Comparison of ENCODE assay signal across 14 cellular contexts in the genomic region with DNA sequence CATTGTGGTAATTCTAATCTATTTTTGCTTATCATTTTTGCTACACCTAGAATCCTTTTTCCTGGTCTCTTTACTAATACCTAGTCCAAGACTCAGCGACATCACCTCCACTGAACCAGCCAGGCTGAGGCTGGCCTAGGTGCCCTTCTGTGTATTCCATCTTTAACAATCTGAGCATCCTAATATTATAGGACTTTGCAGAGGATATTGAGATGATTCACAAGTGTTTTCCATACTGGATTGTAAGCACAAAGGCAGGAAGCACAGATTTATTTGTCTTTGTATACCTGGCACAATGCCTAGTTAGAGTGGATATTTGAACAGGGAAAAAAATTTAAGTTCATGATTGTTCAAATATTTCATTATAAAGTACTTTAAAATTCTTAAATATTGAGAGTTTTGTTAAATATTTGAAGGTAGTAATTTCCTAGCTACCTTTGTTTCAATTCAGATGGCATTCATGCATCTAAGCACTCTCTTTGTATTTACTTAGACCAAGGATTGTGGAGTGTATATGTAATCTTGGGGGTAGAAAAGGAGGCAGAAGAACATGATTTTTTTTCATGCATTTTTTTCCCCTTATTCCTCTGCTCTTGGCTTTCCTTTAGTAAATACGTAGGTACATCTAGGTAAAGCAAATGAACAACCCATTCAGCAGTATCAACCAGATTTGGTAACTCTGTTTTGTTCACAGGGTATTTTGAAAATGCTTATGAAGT. TPM values are rescaled to one million over a fixed set of nuclear protein-coding genes. Genes with fewer than 3 reads are reported as not detected.
DNase-seq lines count a peak whose midpoint lies in the region; ATAC-seq, FAIRE-seq and TF ChIP-seq lines count a peak whose summit lies in the region.
"Had no signal": no experiment of that assay in that cellular context is flagged by ENCODE, and none has a peak within 500 bp of the region (broad histone marks: within the 10 kb centered on the region; RNA-seq: fewer than 3 reads in every experiment).

No MANE protein-coding gene starts in this region.

- H3K4me3 Mint-ChIP-seq in astrocyte (ENCODE audit: unreplicated experiment): no peak overlapping the region
- no peak overlapping the region for H3K4me3 Mint-ChIP-seq in mesothelial cell of epicardium

- no peak for TF ChIP-seq EP300 in A549 (IDR thresholded peaks at IDR 0.05)

- H3K4me1 Mint-ChIP-seq in astrocyte (ENCODE audit: low read depth, unreplicated experiment): no peaks in the 10 kb centered on the region
- no peaks in the 10 kb centered on the region for H3K4me1 Mint-ChIP-seq in mesothelial cell of epicardium

- H3K27me3 Mint-ChIP-seq in astrocyte (ENCODE audit: low read depth, unreplicated experiment): no peaks in the 10 kb centered on the region
- H3K27me3 Mint-ChIP-seq in mesothelial cell of epicardium (ENCODE audit: low read depth): no peaks in the 10 kb centered on the region

- H3K4me2 ChIP-seq in A549 (0 out of 3 replicates have a peak overlapping the region, but pooled peaks have one; percentile 13), astrocyte (ENCODE audit: low read length) (no peak overlapping the region)

- ATAC-seq in A549: no peak; a peak in 1 of 6 replicates
- ATAC-seq in GM18868 (IDR thresholded peaks at IDR 0.05; ENCODE audit: unreplicated experiment): peak; percentile 14
- ATAC-seq in HG03095 (IDR thresholded peaks at IDR 0.05; ENCODE audit: unreplicated experiment): no peak
- no peak for ATAC-seq in GM21576 (IDR thresholded peaks at IDR 0.05; ENCODE audit: unreplicated experiment)
- ATAC-seq: gastroesophageal sphincter had no signal

- intact Hi-C loops in ascending aorta (cut with DNase I): no loop called here

- peaks cover 10% of the 10 kb centered on the region for H3K4me1 ChIP-seq in A549
- H3K4me1 ChIP-seq in astrocyte (ENCODE audit: insufficient read depth, low read length): no peaks in the 10 kb centered on the region
- no peaks in the 10 kb centered on the region for H3K4me1 ChIP-seq in ascending aorta
- H3K4me1 ChIP-seq: breast epithelium, SJCRH30 had no signal

- H3K27ac Mint-ChIP-seq in astrocyte (ENCODE audit: unreplicated experiment) (peak overlapping the region; percentile 62), mesothelial cell of epicardium (no peak overlapping the region)

- H3K9me3 Mint-ChIP-seq in astrocyte (ENCODE audit: unreplicated experiment) (no peaks in the 10 kb centered on the region), mesothelial cell of epicardium (no peaks in the 10 kb centered on the region)

- no peak for TF ChIP-seq RAD21 in A549 (conservative IDR thresholded peaks at IDR 0.05 in 1 of 2, IDR thresholded peaks at IDR 0.05 in 1 of 2)

- H2AFZ ChIP-seq in astrocyte (ENCODE audit: low read depth, low read length): no peak overlapping the region

- TF ChIP-seq CTCF in A549 (IDR thresholded peaks at IDR 0.05) (no peak), astrocyte (IDR thresholded peaks at IDR 0.05; ENCODE audit: insufficient read depth, low read depth, low read length) (no peak), fibroblast of the aortic adventitia (IDR thresholded peaks at IDR 0.05; ENCODE audit: insufficient read depth, low read length) (no peak), ascending aorta (IDR thresholded peaks at IDR 0.05) (no peak), mesothelial cell of epicardium (IDR thresholded peaks at IDR 0.05; ENCODE audit: unreplicated experiment) (no peak)

- H3K36me3 ChIP-seq in astrocyte (ENCODE audit: insufficient read depth, low read length): peaks cover 62% of the 10 kb centered on the region
- H3K36me3 ChIP-seq in ascending aorta: peaks cover 83 to 92% of the 10 kb centered on the region in 2 donors

- H3K4me3 ChIP-seq in A549: no peak overlapping the region
- H3K4me3 ChIP-seq in astrocyte (ENCODE audit: insufficient read depth, low read depth, low read length): no peak overlapping the region
- no peak overlapping the region for H3K4me3 ChIP-seq in fibroblast of the aortic adventitia (ENCODE audit: low read depth, low read length)
- no peak overlapping the region for H3K4me3 ChIP-seq in ascending aorta
- H3K4me3 ChIP-seq: breast epithelium, gastroesophageal sphincter, SJCRH30 had no signal

- no peak overlapping the region for H3K9ac ChIP-seq in astrocyte (ENCODE audit: low read length)

- H3K9me3 ChIP-seq in A549 (no peaks in the 10 kb centered on the region), astrocyte (ENCODE audit: insufficient read depth, low read depth, low read length) (no peaks in the 10 kb centered on the region), ascending aorta (no peaks in the 10 kb centered on the region)
- H3K9me3 ChIP-seq: breast epithelium, gastroesophageal sphincter, SJCRH30 had no signal

- DNase-seq in A549 (ENCODE audit: low read depth in 1 of 2, low spot score in 1 of 2) (no peak), astrocyte (ENCODE audit: low read depth) (no peak), fibroblast of the aortic adventitia (ENCODE audit: low read depth) (peak; percentile 62), ascending aorta (ENCODE audit: low spot score in 2 of 2) (no peak), mesothelial cell of epicardium (ENCODE audit: low spot score in 2 of 2, unreplicated experiment in 2 of 2) (no peak)
- DNase-seq: activated CD4-positive, CD25-positive, alpha-beta regulatory T cell; activated gamma-delta T cell treated with Interleukin-2 at 50 U/mL for 16 hours; NCI-H524 treated with DMSO at 0.1 percent for 48 hours had no signal

- H4K20me1 ChIP-seq in astrocyte (ENCODE audit: insufficient read depth, low read length): peaks cover 24% of the 10 kb centered on the region

- peaks cover 12% of the 10 kb centered on the region for H3K79me2 ChIP-seq in astrocyte (ENCODE audit: insufficient read depth, low read length)

- H3K27ac ChIP-seq in A549: no peak overlapping the region
- no peak overlapping the region for H3K27ac ChIP-seq in astrocyte (ENCODE audit: low read depth, low read length)
- H3K27ac ChIP-seq in ascending aorta: no peak overlapping the region
- H3K27ac ChIP-seq: breast epithelium, gastroesophageal sphincter, SJCRH30 had no signal

- H3K36me3 Mint-ChIP-seq in astrocyte (ENCODE audit: low read depth, unreplicated experiment) (peaks cover 11% of the 10 kb centered on the region), mesothelial cell of epicardium (peaks cover 50% of the 10 kb centered on the region)

- FAIRE-seq in A549 (lab: Jason Lieb, UNC): no peak
- no peak for FAIRE-seq in astrocyte (lab: Jason Lieb, UNC)

- H3K27me3 ChIP-seq in astrocyte (ENCODE audit: insufficient read depth, low read length): no peaks in the 10 kb centered on the region
- H3K27me3 ChIP-seq in ascending aorta: no peaks in the 10 kb centered on the region
- H3K27me3 ChIP-seq: breast epithelium, gastroesophageal sphincter, SJCRH30 had no signal

- 69% methylated on average over 2 of the region's 2 CpGs for WGBS in A549 (ENCODE audit: missing lambda C conversion rate)

- CTCF ChIA-PET in A549 (lab: Yijun Ruan, JAX): interaction anchor here (0.5 to 2.3 kb wide), 5 partner anchors 11 to 201 kb away, joined by 3 to 6 read pairs (median 4); partner anchors contain the start of gene SMARCA5

- POLR2A ChIA-PET in A549 (lab: Yijun Ruan, JAX): no interaction called here

- no peak for TF ChIP-seq POLR2A in A549 (IDR thresholded peaks at IDR 0.05; ENCODE audit: low read length)

TF ChIP-seq in A549, 52 proteins besides CTCF, POLR2A, EP300 and RAD21 (continues in another document):
- TF ChIP-seq SMC3 (IDR thresholded peaks at IDR 0.05) (no peak), PBX3 (IDR thresholded peaks at IDR 0.05) (no peak), MAFK (IDR thresholded peaks at IDR 0.05; ENCODE audit: partially characterized antibody) (no peak), SREBF2 (IDR thresholded peaks at IDR 0.05) (no peak), CHD2 (IDR thresholded peaks at IDR 0.05; ENCODE audit: low read length, partially characterized antibody) (no peak), RCOR1 (IDR thresholded peaks at IDR 0.05; ENCODE audit: low read depth, low read length) (no peak), KDM5A (IDR thresholded peaks at IDR 0.05) (no peak), CBX2 (IDR thresholded peaks at IDR 0.05; ENCODE audit: borderline replicate concordance, low read depth) (no peak), E2F6 (IDR thresholded peaks at IDR 0.05; ENCODE audit: borderline replicate concordance, low read depth) (no peak)

RNA-seq across cellular contexts. Expression of gene SMARCA5, which starts 18.4 kb away (rescaled TPM):
- 19.2 and 22.2 TPM in 2 replicates for polyA plus RNA-seq in A549 (2011; rRNA removed)
- 5.5 and 5.7 TPM in 2 replicates for polyA plus RNA-seq in A549 (2012; cell fraction: cytosol; rRNA removed)
- 6.6 and 7.0 TPM in 2 replicates for polyA plus RNA-seq in A549 (2012; cell fraction: nucleus; rRNA removed)
- polyA plus RNA-seq in A549 (2017; fragmentation: RNase III; extraction: RNeasy Plus Mini Kit Qiagen cat#74134 plus additional on column Dnase treatment): 30.2 to 35.1 TPM (median 33.4 TPM) in 3 replicates
- polyA minus RNA-seq in A549 (2011; rRNA and poly(A)+ RNA removed): 13.3 and 13.9 TPM in 2 replicates
- total RNA-seq in astrocyte: 63.1 and 69.0 TPM in 2 replicates
- 47.4 and 53.6 TPM in 2 replicates for total RNA-seq in fibroblast of the aortic adventitia (ENCODE audit: low replicate concordance)
- total RNA-seq in ascending aorta: 15.5 TPM
- total RNA-seq in mesothelial cell of epicardium: 53.8 to 58.3 TPM (median 58.3 TPM) in 3 replicates
